Comparison of ENCODE assay signal across 1 cellular context in genomic region chr5:179242676-179243075, GRCh38.
TF ChIP-seq lines count a peak whose summit lies in the region.

No MANE protein-coding gene starts in this region.

TF ChIP-seq in H1, 55 proteins besides CTCF, POLR2A, EP300 and RAD21 (continued from another document):
- TF ChIP-seq BACH1 (IDR thresholded peaks at IDR 0.05; ENCODE audit: low read length) (no peak), NANOG (IDR thresholded peaks at IDR 0.05; ENCODE audit: insufficient read depth, low read depth, low read length, poor library complexity, severe bottlenecking) (no peak), RXRA (IDR thresholded peaks at IDR 0.05; ENCODE audit: insufficient read depth, low read depth, low read length) (no peak), PHF8 (conservative IDR thresholded peaks at IDR 0.05; ENCODE audit: low read depth, low read length) (no peak), E2F6 (IDR thresholded peaks at IDR 0.05) (no peak), SP1 (IDR thresholded peaks at IDR 0.05; ENCODE audit: low read depth, low read length) (no peak), CHD1 (IDR thresholded peaks at IDR 0.05; ENCODE audit: low read depth, low read length) (no peak), ASH2L (IDR thresholded peaks at IDR 0.05; ENCODE audit: low read length) (no peak), ATF2 (IDR thresholded peaks at IDR 0.05; ENCODE audit: low read length) (no peak), POLR2AphosphoS5 (IDR thresholded peaks at IDR 0.05; ENCODE audit: low read depth, low read length) (no peak), KDM4A (IDR thresholded peaks at IDR 0.05; ENCODE audit: low read depth, low read length, severe bottlenecking) (no peak), EZH2 (IDR thresholded peaks at IDR 0.05; ENCODE audit: low read depth, low read length, severe bottlenecking) (no peak), SAP30 (IDR thresholded peaks at IDR 0.05; ENCODE audit: insufficient read depth, insufficient replicate concordance, low read length) (no peak), JUND (IDR thresholded peaks at IDR 0.05; ENCODE audit: low read length) (no peak), ATF3 (IDR thresholded peaks at IDR 0.05; ENCODE audit: insufficient read depth, low read depth, low read length) (no peak), TAF7 (optimal IDR thresholded peaks at IDR 0.05; ENCODE audit: borderline replicate concordance, low read depth, low read length) (no peak)
TF ChIP-seq in H1: peak in this region for 0.
